Comparison of ENCODE assay signal across 22 cellular contexts in the genomic region with DNA sequence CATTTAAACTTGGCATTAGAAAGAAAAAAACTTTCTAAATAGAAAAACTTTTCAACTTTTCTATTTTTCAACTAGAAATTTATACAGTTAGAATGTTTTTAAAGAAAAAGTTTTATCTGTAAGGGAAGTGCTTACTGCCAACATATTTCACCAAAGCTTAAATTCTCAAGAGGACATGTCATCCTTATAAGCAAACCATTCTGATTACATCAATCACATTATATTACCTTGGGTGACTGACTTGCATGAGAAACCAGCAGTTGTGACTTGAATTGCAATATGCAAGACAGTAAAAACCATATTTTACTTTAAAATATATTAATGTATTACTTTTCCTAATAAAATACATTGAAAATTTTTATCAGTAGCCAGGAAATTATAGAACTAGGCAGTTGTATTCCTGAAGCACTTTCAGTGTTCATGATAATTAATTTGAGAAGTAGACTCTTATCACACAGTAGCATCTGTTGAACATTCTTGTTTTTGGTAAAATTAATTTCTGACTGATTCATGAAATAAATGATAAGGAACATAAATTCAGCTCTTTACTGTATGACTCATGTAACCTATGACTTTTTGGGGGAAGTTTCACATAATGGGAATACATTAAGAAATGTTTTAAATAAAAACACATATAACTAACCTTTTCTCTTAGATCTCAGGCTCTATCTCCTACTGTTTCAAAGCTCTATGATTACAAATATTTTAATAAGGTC.
DNase-seq lines count a peak whose midpoint lies in the region; ATAC-seq and TF ChIP-seq lines count a peak whose summit lies in the region.
"Had no signal": no experiment of that assay in that cellular context is flagged by ENCODE, and none has a peak within 500 bp of the region (broad histone marks: within the 10 kb centered on the region; RNA-seq: fewer than 3 reads in every experiment).

No MANE protein-coding gene starts in this region.

- H3K4me3 Mint-ChIP-seq in stimulated activated naive CD8-positive, alpha-beta T cell treated with anti-CD3 and anti-CD28 coated beads, Interleukin-15, amount 100 ng/mL, for 72 hours, result no peak overlapping the region
- H3K4me3 Mint-ChIP-seq: activated CD8-positive, alpha-beta T cell treated with anti-CD3 and anti-CD28 coated beads for 36 hours; activated naive CD8-positive, alpha-beta T cell treated with anti-CD3 and anti-CD28 coated beads, Interleukin-2, amount 10 ng/mL, durations not matched to agents 7 days and 5 days; activated T-cell treated with anti-CD3 and anti-CD28 coated beads, Interleukin-2, amount 50 U/mL, for 4 hours; endodermal cell; H9; naive B cell; WTC11 had no signal

- peaks cover 10% of the 10 kb centered on the region for H3K9me3 ChIP-seq in adipocyte (ENCODE audit: control insufficient read depth, low read length)
- H3K9me3 ChIP-seq in suprapubic skin, result peaks cover 6% of the 10 kb centered on the region

- no peaks in the 10 kb centered on the region for H3K4me1 Mint-ChIP-seq in stimulated activated naive CD8-positive, alpha-beta T cell treated with anti-CD3 and anti-CD28 coated beads, Interleukin-15, amount 100 ng/mL, for 72 hours
- H3K4me1 Mint-ChIP-seq: activated naive CD8-positive, alpha-beta T cell treated with anti-CD3 and anti-CD28 coated beads, Interleukin-2, amount 10 ng/mL, durations not matched to agents 7 days and 5 days; endodermal cell; H9; naive B cell; WTC11 had no signal

- H3K27me3 ChIP-seq in adipocyte (replicated peaks; ENCODE audit: control insufficient read depth, insufficient read depth, low read length) (no peaks in the 10 kb centered on the region), suprapubic skin (no peaks in the 10 kb centered on the region)

- no peak for TF ChIP-seq EP300 in suprapubic skin (IDR thresholded peaks at IDR 0.05)

- peak; percentile 39 for DNase-seq in HS-5 (ENCODE audit: low read depth)
- DNase-seq in adipocyte (ENCODE audit: low read depth), result peak; percentile 36
- peak; percentile 13 for DNase-seq in fibroblast of the aortic adventitia (ENCODE audit: low read depth)
- DNase-seq in smooth muscle cell of the brain vasculature (ENCODE audit: low read depth, low spot score), result peak; percentile 2
- DNase-seq in stimulated activated naive CD8-positive, alpha-beta T cell treated with anti-CD3 and anti-CD28 coated beads, Interleukin-15, amount 100 ng/mL, for 72 hours, result no peak
- DNase-seq in NCI-H1105 treated with DMSO at 0.1 percent for 48 hours (lab: John Stamatoyannopoulos, UW), result no peak
- DNase-seq in suprapubic skin (ENCODE audit: low spot score in 2 of 2), result no peak
- DNase-seq: activated CD8-positive, alpha-beta T cell treated with anti-CD3 and anti-CD28 coated beads for 36 hours; activated naive CD8-positive, alpha-beta T cell treated with anti-CD3 and anti-CD28 coated beads, Interleukin-2, amount 10 ng/mL, durations not matched to agents 7 days and 5 days; activated T-cell treated with anti-CD3 and anti-CD28 coated beads, Interleukin-2, amount 50 U/mL, for 4 hours; C1 segment of cervical spinal cord; central memory CD4-positive, alpha-beta T cell; endodermal cell; H9; Kasumi-1; naive B cell; NCI-H1694; Right ventricle myocardium superior; T-helper 1 cell had no signal

- H3K4me1 ChIP-seq in adipocyte (ENCODE audit: control insufficient read depth, insufficient read depth, low read length) (peaks cover 11% of the 10 kb centered on the region), suprapubic skin (no peaks in the 10 kb centered on the region)
- H3K4me1 ChIP-seq: parathyroid adenoma had no signal

- H3K27ac Mint-ChIP-seq in stimulated activated naive CD8-positive, alpha-beta T cell treated with anti-CD3 and anti-CD28 coated beads, Interleukin-15, amount 100 ng/mL, for 72 hours, result no peak overlapping the region
- H3K27ac Mint-ChIP-seq: activated CD8-positive, alpha-beta T cell treated with anti-CD3 and anti-CD28 coated beads for 36 hours; activated naive CD8-positive, alpha-beta T cell treated with anti-CD3 and anti-CD28 coated beads, Interleukin-2, amount 10 ng/mL, durations not matched to agents 7 days and 5 days; endodermal cell; H9; naive B cell; WTC11 had no signal

- TF ChIP-seq CTCF in fibroblast of the aortic adventitia (IDR thresholded peaks at IDR 0.05; ENCODE audit: insufficient read depth, low read length) (no peak), suprapubic skin (IDR thresholded peaks at IDR 0.05) (no peak)

- H3K4me3 ChIP-seq in adipocyte (ENCODE audit: low read length) (no peak overlapping the region), fibroblast of the aortic adventitia (ENCODE audit: low read depth, low read length) (no peak overlapping the region), suprapubic skin (no peak overlapping the region)
- H3K4me3 ChIP-seq: lung had no signal

- no peak for ATAC-seq in stimulated activated naive CD8-positive, alpha-beta T cell treated with anti-CD3 and anti-CD28 coated beads, Interleukin-15, amount 100 ng/mL, for 72 hours
- ATAC-seq: activated CD8-positive, alpha-beta T cell treated with anti-CD3 and anti-CD28 coated beads for 36 hours; activated T-cell treated with anti-CD3 and anti-CD28 coated beads, Interleukin-2, amount 50 U/mL, for 4 hours; WTC11 had no signal

- no peak for TF ChIP-seq POLR2A in suprapubic skin (IDR thresholded peaks at IDR 0.05)

- no peak overlapping the region for H3K27ac ChIP-seq in suprapubic skin
- H3K27ac ChIP-seq: parathyroid adenoma had no signal

- no peaks in the 10 kb centered on the region for H3K27me3 Mint-ChIP-seq in stimulated activated naive CD8-positive, alpha-beta T cell treated with anti-CD3 and anti-CD28 coated beads, Interleukin-15, amount 100 ng/mL, for 72 hours
- H3K27me3 Mint-ChIP-seq: activated CD8-positive, alpha-beta T cell treated with anti-CD3 and anti-CD28 coated beads for 36 hours; activated naive CD8-positive, alpha-beta T cell treated with anti-CD3 and anti-CD28 coated beads, Interleukin-2, amount 10 ng/mL, durations not matched to agents 7 days and 5 days; naive B cell had no signal

- H3K9ac ChIP-seq in adipocyte (ENCODE audit: low read length), result no peak overlapping the region
- H3K9ac ChIP-seq: parathyroid adenoma had no signal

- no peaks in the 10 kb centered on the region for H3K36me3 ChIP-seq in adipocyte (ENCODE audit: control insufficient read depth, insufficient read depth, low read length, severe bottlenecking)
- H3K36me3 ChIP-seq in suprapubic skin, result no peaks in the 10 kb centered on the region

- peaks cover 5 to 14% of the 10 kb centered on the region in 2 donors for H3K9me3 Mint-ChIP-seq in stimulated activated naive CD8-positive, alpha-beta T cell treated with anti-CD3 and anti-CD28 coated beads, Interleukin-15, amount 100 ng/mL, for 72 hours

Comparison
In these comparisons a context has a peak if more than half of its experiments do, and no peak if none do; other contexts are left out.
1. DNase-seq: peak in HS-5 (single experiment), adipocyte (single experiment), fibroblast of the aortic adventitia (single experiment) and smooth muscle cell of the brain vasculature (single experiment); none in stimulated activated naive CD8-positive, alpha-beta T cell treated with anti-CD3 and anti-CD28 coated beads, Interleukin-15, amount 100 ng/mL, for 72 hours (0 of 2), NCI-H1105 treated with DMSO at 0.1 percent for 48 hours (single experiment) and suprapubic skin (0 of 2).